ENCODE assay signal across 11 cellular contexts in the genomic region with DNA sequence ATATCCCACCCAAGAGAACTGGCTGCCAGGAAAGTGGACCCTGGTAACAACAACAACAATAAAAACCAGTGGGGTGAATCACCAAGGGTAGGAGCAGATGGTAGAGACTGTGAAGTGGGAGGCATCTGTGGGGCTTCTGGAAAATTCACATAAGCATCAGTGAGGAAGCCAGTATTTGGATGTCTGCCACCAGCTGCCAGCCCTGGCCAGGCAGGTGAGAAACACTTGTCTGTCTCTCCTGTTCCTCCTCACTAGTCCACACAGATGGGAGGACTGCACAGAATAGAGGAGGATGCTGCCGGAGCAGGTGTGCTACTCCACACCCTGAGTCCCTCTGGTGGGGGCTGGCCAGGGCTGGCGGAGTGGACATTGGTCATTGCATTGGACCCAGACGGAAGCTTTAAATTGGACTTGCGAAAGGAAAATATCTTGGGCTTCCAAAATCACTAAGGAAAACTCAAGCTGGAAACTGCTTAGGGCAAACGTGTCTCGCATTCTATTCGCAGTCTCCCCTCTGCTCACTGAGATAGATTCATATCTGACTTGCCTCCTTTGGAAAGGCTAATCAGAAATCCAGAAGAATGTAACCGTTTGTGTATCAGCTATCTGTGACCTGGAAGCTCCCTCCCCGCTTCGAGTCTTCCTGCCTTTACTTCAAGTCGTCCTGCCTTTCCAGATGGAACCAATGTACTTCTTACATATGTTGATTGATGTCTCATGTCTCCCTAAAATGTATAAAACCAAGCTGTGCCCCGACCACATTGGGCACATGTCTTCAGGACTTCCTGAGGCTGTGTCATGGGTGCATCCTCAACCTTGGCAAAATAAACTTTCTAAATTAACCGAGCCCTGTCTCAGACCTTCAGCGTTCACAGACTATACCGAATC.
DNase-seq lines count a peak whose midpoint lies in the region; ATAC-seq and TF ChIP-seq lines count a peak whose summit lies in the region.
"Had no signal": no experiment of that assay in that cellular context is flagged by ENCODE, and none has a peak within 500 bp of the region (broad histone marks: within the 10 kb centered on the region; RNA-seq: fewer than 3 reads in every experiment).

No MANE protein-coding gene starts in this region.

- 0 out of 2 replicates have a peak, but pooled peaks cover under 1% of the 10 kb centered on the region for H3K27me3 ChIP-seq in IMR-90 (ENCODE audit: control insufficient read depth, insufficient read depth, low read length)
- H3K27me3 ChIP-seq in kidney epithelial cell (ENCODE audit: control insufficient read depth, insufficient read depth, low read length) = no peaks in the 10 kb centered on the region

- no peak overlapping the region for H3K27ac ChIP-seq in IMR-90 (ENCODE audit: insufficient read depth, low read length)

- H3K4me1 ChIP-seq in IMR-90 (ENCODE audit: control insufficient read depth, insufficient read depth, low read length) = peaks cover 2% of the 10 kb centered on the region; the same call in 1 of the 2 replicates

- no peak overlapping the region for H3K9ac ChIP-seq in IMR-90 (ENCODE audit: low read depth, low read length)

- peak overlapping the region; percentile 46 for H2AFZ ChIP-seq in IMR-90 (replicated peaks; ENCODE audit: low read length, poor library complexity)

- peaks cover 52% of the 10 kb centered on the region for H3K4me1 Mint-ChIP-seq in Calu3 (ENCODE audit: low read depth, unreplicated experiment)

- no peak overlapping the region for H2BK5ac ChIP-seq in IMR-90 (ENCODE audit: low read depth, low read length, poor library complexity, severe bottlenecking)

- no peak overlapping the region for H2BK20ac ChIP-seq in IMR-90 (ENCODE audit: low read depth, low read length)

- no peaks in the 10 kb centered on the region for H3K36me3 Mint-ChIP-seq in Calu3 (ENCODE audit: insufficient read depth, unreplicated experiment)

- no peak overlapping the region for H4K5ac ChIP-seq in IMR-90 (ENCODE audit: low read depth, low read length)

- peak overlapping the region; percentile 37; the same call in 1 of the 2 replicates for H3K14ac ChIP-seq in IMR-90 (replicated peaks; ENCODE audit: low read depth, low read length)

- H3K56ac ChIP-seq in IMR-90 (ENCODE audit: extremely low read depth, insufficient read depth, low read length) = no peak overlapping the region

- no peaks in the 10 kb centered on the region for H3K27me3 Mint-ChIP-seq in Calu3 (ENCODE audit: unreplicated experiment)

- ATAC-seq in IMR-90 (ENCODE audit: low read depth) (no peak), GM21381 (IDR thresholded peaks at IDR 0.05; ENCODE audit: unreplicated experiment) (no peak), GM18868 (IDR thresholded peaks at IDR 0.05; ENCODE audit: unreplicated experiment) (no peak), GM19351 (IDR thresholded peaks at IDR 0.05; ENCODE audit: unreplicated experiment) (no peak)

- H4K8ac ChIP-seq in IMR-90 (ENCODE audit: low read depth in 2 of 2, low read length in 2 of 2) = no peak overlapping the region

- no peak overlapping the region for H3K18ac ChIP-seq in IMR-90 (ENCODE audit: low read depth, low read length)

- no peak overlapping the region for H2BK15ac ChIP-seq in IMR-90 (ENCODE audit: low read depth, low read length)

- TF ChIP-seq CTCF in Calu3 (IDR thresholded peaks at IDR 0.05; ENCODE audit: unreplicated experiment) (no peak), IMR-90 (conservative IDR thresholded peaks at IDR 0.05; ENCODE audit: low read depth, low read length) (no peak), kidney epithelial cell (IDR thresholded peaks at IDR 0.05; ENCODE audit: insufficient read depth, low read length, poor library complexity, severe bottlenecking) (no peak)

- H3K36me3 ChIP-seq in IMR-90 (ENCODE audit: control insufficient read depth, insufficient read depth, low read length) = no peaks in the 10 kb centered on the region
- H3K36me3 ChIP-seq in kidney epithelial cell (ENCODE audit: control insufficient read depth, insufficient read depth, low read length) = no peaks in the 10 kb centered on the region

- CTCF ChIA-PET in Calu3 (lab: Charles Lee) = interaction anchor here (0.5 to 0.6 kb wide), 2 partner anchors 31 to 1058 kb away, joined by 3 to 4 read pairs; no protein-coding TSS in a partner anchor
- CTCF ChIA-PET in IMR-90 (lab: Yijun Ruan, JAX) = no interaction called here

- peak overlapping the region; percentile 11 for H3K4me3 Mint-ChIP-seq in Calu3 (ENCODE audit: low read depth, unreplicated experiment)

- TF ChIP-seq POLR2A in IMR-90 (IDR thresholded peaks at IDR 0.05; ENCODE audit: low read depth, low read length) = no peak

- BruUV-seq in Calu3 (replicated peaks; lab: Mats Ljungman, UMichigan) = no TSS peak
- BruUV-seq in IMR-90 (replicated peaks; lab: Mats Ljungman, UMichigan) = no TSS peak

- H2AK9ac ChIP-seq in IMR-90 (replicated peaks; ENCODE audit: low read depth, low read length, poor library complexity) = no peak overlapping the region

- no peak overlapping the region for H2BK120ac ChIP-seq in IMR-90 (ENCODE audit: low read depth, low read length)

- H4K91ac ChIP-seq in IMR-90 (ENCODE audit: insufficient read depth, low read depth, low read length) = no peak overlapping the region

- no peaks in the 10 kb centered on the region for H3K79me1 ChIP-seq in IMR-90 (ENCODE audit: low read depth in 1 of 2, low read length in 2 of 2)

- no peaks in the 10 kb centered on the region; the same call in 1 of the 2 replicates for H3K9me3 ChIP-seq in IMR-90 (ENCODE audit: control insufficient read depth, insufficient read depth, low read length)

- POLR2A ChIA-PET in IMR-90 (lab: Charles Lee; ENCODE audit: unreplicated experiment) = no interaction called here

- in situ Hi-C loops in IMR-90 (cut with MboI; ENCODE audit: low sequenced_read_pairs) = no loop called here

- DNase-seq in Calu3 (no peak), IMR-90 (no peak), RPMI8226 (peak; percentile 11), kidney epithelial cell (ENCODE audit: low read depth) (peak; percentile 23), AG08395 (ENCODE audit: low spot score) (no peak)
- DNase-seq: T-helper 9 cell had no signal

- H3K4ac ChIP-seq in IMR-90 (ENCODE audit: low read depth, low read length) = no peak overlapping the region

- TF ChIP-seq RAD21 in IMR-90 (IDR thresholded peaks at IDR 0.05; ENCODE audit: low read length) = no peak

- H3K9me1 ChIP-seq in IMR-90 (ENCODE audit: insufficient read depth, low read length) = no peaks in the 10 kb centered on the region; the same call in 1 of the 2 replicates

- H3K4me3 ChIP-seq in IMR-90 (ENCODE audit: insufficient read depth, low read depth, low read length) (no peak overlapping the region), kidney epithelial cell (ENCODE audit: low read depth, low read length) (no peak overlapping the region)
- H3K4me3 ChIP-seq: lung, skin epidermis had no signal

- H3K9me3 Mint-ChIP-seq in Calu3 (ENCODE audit: low read depth, unreplicated experiment) = no peaks in the 10 kb centered on the region

- no peaks in the 10 kb centered on the region for H4K20me1 ChIP-seq in IMR-90 (ENCODE audit: insufficient read depth, low read length)

- H3K27ac Mint-ChIP-seq in Calu3 (ENCODE audit: unreplicated experiment) = peak overlapping the region; percentile 33

- intact Hi-C loops in Calu3 (cut with micrococcal nuclease; ENCODE audit: unreplicated experiment) (no loop called here), IMR-90 (cut with micrococcal nuclease) (no loop called here)

- peak overlapping the region; percentile 22; the same call in 1 of the 2 replicates for H2AK5ac ChIP-seq in IMR-90 (ENCODE audit: low read depth, low read length)

- no peak overlapping the region for H3K23ac ChIP-seq in IMR-90 (ENCODE audit: low read depth, low read length)

- WGBS in IMR-90 (ENCODE audit: extremely low coverage in 2 of 2, insufficient read length in 1 of 2), 2 experiments = 85% methylated on average over 7 of the region's 15 CpGs; no CpG with 5 or more reads in 1 of the 2 experiments

- dilution Hi-C loops in IMR-90 (cut with HindIII; ENCODE audit: low sequenced_read_pairs, unreplicated experiment) = no loop called here

- H3K4me2 ChIP-seq in IMR-90 (ENCODE audit: low read depth, low read length) = no peak overlapping the region

TF ChIP-seq in IMR-90, 13 proteins besides CTCF, POLR2A, EP300 and RAD21:
- TF ChIP-seq CEBPB (IDR thresholded peaks at IDR 0.05; ENCODE audit: low read depth, low read length) (no peak), NFE2L2 (IDR thresholded peaks at IDR 0.05; ENCODE audit: low read depth, low read length) (no peak), BHLHE40 (IDR thresholded peaks at IDR 0.05; ENCODE audit: low read depth, low read length) (no peak)
TF ChIP-seq in IMR-90: peak in this region for 0.

Comparison
In these comparisons a context has a peak if more than half of its experiments do, and no peak if none do; other contexts are left out.
1. DNase-seq: peak in RPMI8226 (single experiment) and kidney epithelial cell (single experiment); none in Calu3 (single experiment), IMR-90 (single experiment) and AG08395 (single experiment).